In genomic region chr6:168619560-168620314, GRCh38 we compare ENCODE assay signal across 14 cellular contexts.
DNase-seq lines count a peak whose midpoint lies in the region; ATAC-seq and TF ChIP-seq lines count a peak whose summit lies in the region.
"Had no signal": no experiment of that assay in that cellular context is flagged by ENCODE, and none has a peak within 500 bp of the region (broad histone marks: within the 10 kb centered on the region; RNA-seq: fewer than 3 reads in every experiment).

No MANE protein-coding gene starts in this region.

- H3K27me3 ChIP-seq in upper lobe of left lung = no peaks in the 10 kb centered on the region
- H3K27me3 ChIP-seq: transverse colon had no signal

- TF ChIP-seq EP300 in upper lobe of left lung (IDR thresholded peaks at IDR 0.05) = no peak

- TF ChIP-seq POLR2A in upper lobe of left lung (IDR thresholded peaks at IDR 0.05) = no peak

- H3K27ac ChIP-seq in VCaP (peak overlapping the region; percentile 88), upper lobe of left lung (no peak overlapping the region)
- H3K27ac ChIP-seq: coronary artery, transverse colon had no signal

- no peaks in the 10 kb centered on the region for H3K4me1 ChIP-seq in upper lobe of left lung
- H3K4me1 ChIP-seq: transverse colon had no signal

- ATAC-seq in upper lobe of left lung (ENCODE audit: low FRiP score in 2 of 2) (peak; percentile 12 to 25), GM21528 (IDR thresholded peaks at IDR 0.05; ENCODE audit: low FRiP score, unreplicated experiment) (no peak)
- ATAC-seq: right cardiac atrium had no signal

- H3K4me3 ChIP-seq in upper lobe of left lung = no peak overlapping the region
- H3K4me3 ChIP-seq: coronary artery, transverse colon had no signal

- CTCF ChIA-PET in GM10248 (lab: Yijun Ruan, JAX) = no interaction called here

- TF ChIP-seq CTCF in VCaP (conservative IDR thresholded peaks at IDR 0.05) = no peak
- no peak for TF ChIP-seq CTCF in upper lobe of left lung (IDR thresholded peaks at IDR 0.05)
- no peak for TF ChIP-seq CTCF in GM10248 (IDR thresholded peaks at IDR 0.05; ENCODE audit: control extremely low read depth, extremely low read depth, low read depth, missing control alignments)

- 66 to 69% methylated on average over 19 of the region's 19 CpGs for WGBS in upper lobe of left lung, 2 donors

- POLR2A ChIA-PET in GM10248 (lab: Yijun Ruan, JAX) = no interaction called here

- peaks cover 0 to 5% (median 0%) of the 10 kb centered on the region in 4 donors for H3K9me3 ChIP-seq in upper lobe of left lung
- H3K9me3 ChIP-seq: transverse colon had no signal

- no peaks in the 10 kb centered on the region for H3K36me3 ChIP-seq in upper lobe of left lung
- H3K36me3 ChIP-seq: transverse colon had no signal

- peak; percentile 10 for DNase-seq in stimulated activated CD8-positive, alpha-beta memory T cell treated with anti-CD3 and anti-CD28 coated beads, Interleukin-12 subunit alpha, Interleukin-12 subunit beta, amount 100 ng/mL, for 4 hours (ENCODE audit: low read depth)
- DNase-seq in stimulated activated CD8-positive, alpha-beta memory T cell treated with anti-CD3 and anti-CD28 coated beads, Interleukin-4, amount 100 ng/mL, for 48 hours = no peak
- DNase-seq in kidney tubule cell (ENCODE audit: low spot score) = peak; percentile 59
- DNase-seq in upper lobe of left lung = no peak
- no peak for DNase-seq in NCI-H187 treated with DMSO at 0.1 percent for 48 hours (lab: John Stamatoyannopoulos, UW)
- no peak for DNase-seq in GM10248 (ENCODE audit: extremely low spot score)
- DNase-seq: NCI-H1436 treated with DMSO at 0.1 percent for 48 hours, NCI-H748 treated with DMSO at 0.1 percent for 48 hours, SIG-M5, transverse colon had no signal

Comparison
In these comparisons a context has a peak if more than half of its experiments do, and no peak if none do; other contexts are left out.
1. DNase-seq: peak in stimulated activated CD8-positive, alpha-beta memory T cell treated with anti-CD3 and anti-CD28 coated beads, Interleukin-12 subunit alpha, Interleukin-12 subunit beta, amount 100 ng/mL, for 4 hours (single experiment) and kidney tubule cell (single experiment); none in stimulated activated CD8-positive, alpha-beta memory T cell treated with anti-CD3 and anti-CD28 coated beads, Interleukin-4, amount 100 ng/mL, for 48 hours (single experiment), upper lobe of left lung (0 of 2), NCI-H187 treated with DMSO at 0.1 percent for 48 hours (single experiment) and GM10248 (single experiment).